ENCODE assay signal across 19 cellular contexts in genomic region chr17:72561680-72562079, GRCh38.
"Had no signal": no experiment of that assay in that cellular context is flagged by ENCODE, and none has a peak within 500 bp of the region (broad histone marks: within the 10 kb centered on the region; RNA-seq: fewer than 3 reads in every experiment).

No MANE protein-coding gene starts in this region.

- H3K36me3 ChIP-seq: left ventricle myocardium inferior, neural progenitor cell, ovary, tibial artery had no signal

- H3K9me3 ChIP-seq: left ventricle myocardium inferior, ovary, tibial artery had no signal

- H3K4me1 ChIP-seq: foreskin keratinocyte, left ventricle myocardium inferior, neural progenitor cell, tibial artery had no signal

- H3K4me3 ChIP-seq: coronary artery, left ventricle myocardium inferior, lung, neural progenitor cell, ovary, tibial artery had no signal

- H3K27ac Mint-ChIP-seq: endodermal cell; natural killer cell treated with Interleukin-12 subunit alpha and Interleukin-12 subunit beta and Interleukin-15 and Interleukin-18, amount 100 ng/mL, for 72 hours; neural progenitor cell; stimulated activated effector memory CD8-positive, alpha-beta T cell treated with anti-CD3 and anti-CD28 coated beads, Interleukin-12 subunit alpha, Interleukin-12 subunit beta, amount 100 ng/mL, for 72 hours had no signal

- H3K36me3 Mint-ChIP-seq: natural killer cell treated with Interleukin-12 subunit alpha and Interleukin-12 subunit beta and Interleukin-15 and Interleukin-18, amount 100 ng/mL, for 72 hours; neural progenitor cell; stimulated activated effector memory CD8-positive, alpha-beta T cell treated with anti-CD3 and anti-CD28 coated beads, Interleukin-12 subunit alpha, Interleukin-12 subunit beta, amount 100 ng/mL, for 72 hours had no signal

- H3K4me3 Mint-ChIP-seq: endodermal cell; natural killer cell treated with Interleukin-12 subunit alpha and Interleukin-12 subunit beta and Interleukin-15 and Interleukin-18, amount 100 ng/mL, for 72 hours; neural progenitor cell; stimulated activated effector memory CD8-positive, alpha-beta T cell treated with anti-CD3 and anti-CD28 coated beads, Interleukin-12 subunit alpha, Interleukin-12 subunit beta, amount 100 ng/mL, for 72 hours had no signal

- H3K27ac ChIP-seq: coronary artery, foreskin keratinocyte, left ventricle myocardium inferior, neural progenitor cell, ovary, tibial artery had no signal

- H3K9me3 Mint-ChIP-seq: endodermal cell; natural killer cell treated with Interleukin-12 subunit alpha and Interleukin-12 subunit beta and Interleukin-15 and Interleukin-18, amount 100 ng/mL, for 72 hours; neural progenitor cell; stimulated activated effector memory CD8-positive, alpha-beta T cell treated with anti-CD3 and anti-CD28 coated beads, Interleukin-12 subunit alpha, Interleukin-12 subunit beta, amount 100 ng/mL, for 72 hours had no signal

- H2AFZ ChIP-seq: neural progenitor cell had no signal

- DNase-seq: effector CD4-positive, alpha-beta T cell; erythroblast; foreskin keratinocyte; kidney; left cardiac atrium; left ventricle myocardium inferior; midbrain; ovary; right cardiac atrium; stimulated activated CD4-positive, alpha-beta T cell treated with anti-CD3 and anti-CD28 coated beads, Interleukin-4, amount 100 ng/mL, for 1 hour; stimulated activated CD8-positive, alpha-beta memory T cell treated with anti-CD3 and anti-CD28 coated beads, Interleukin-4, amount 100 ng/mL, for 48 hours; stimulated activated naive CD8-positive, alpha-beta T cell treated with anti-CD3 and anti-CD28 coated beads, Interleukin-15, Interleukin-2, amounts not matched to agents 100 U/mL and 50 U/mL, for 24 hours; tibial artery had no signal

- H3K4me2 ChIP-seq: neural progenitor cell had no signal

- ATAC-seq: natural killer cell treated with Interleukin-12 subunit alpha and Interleukin-12 subunit beta and Interleukin-15 and Interleukin-18, amount 100 ng/mL, for 72 hours; stimulated activated effector memory CD8-positive, alpha-beta T cell treated with anti-CD3 and anti-CD28 coated beads, Interleukin-12 subunit alpha, Interleukin-12 subunit beta, amount 100 ng/mL, for 72 hours; stimulated activated naive CD8-positive, alpha-beta T cell treated with anti-CD3 and anti-CD28 coated beads, Interleukin-15, Interleukin-2, amounts not matched to agents 100 U/mL and 50 U/mL, for 24 hours had no signal

- H3K27me3 ChIP-seq: foreskin keratinocyte, neural progenitor cell, ovary had no signal
